19 cellular contexts compared by ENCODE assay signal in the genomic region with DNA sequence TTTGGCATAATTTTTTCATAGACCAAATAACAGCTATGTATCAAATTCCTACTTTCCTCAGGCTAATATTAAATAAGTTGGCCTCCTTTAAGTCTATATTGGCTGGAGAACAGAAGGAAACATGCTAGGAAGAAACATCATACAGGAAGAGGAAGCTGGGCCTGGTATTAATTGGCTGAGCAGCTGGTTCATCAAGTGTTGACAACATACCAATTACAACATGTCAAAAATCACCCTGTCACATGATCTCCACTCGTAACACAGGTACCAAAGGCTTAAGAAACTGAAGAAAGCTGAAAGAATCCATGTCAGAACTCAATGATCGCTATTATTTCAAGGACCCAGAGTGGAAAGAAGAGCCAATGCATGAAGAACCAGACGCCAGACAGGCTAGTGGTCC. TPM values are rescaled to one million over a fixed set of nuclear protein-coding genes. Genes with fewer than 3 reads are reported as not detected.
A peak's percentile ranks its signal among the peaks of the same experiment; 100 is the strongest.
DNase-seq lines count a peak whose midpoint lies in the region; ATAC-seq, FAIRE-seq and TF ChIP-seq lines count a peak whose summit lies in the region.
"Had no signal": no experiment of that assay in that cellular context is flagged by ENCODE, and none has a peak within 500 bp of the region (broad histone marks: within the 10 kb centered on the region; RNA-seq: fewer than 3 reads in every experiment).

No MANE protein-coding gene starts in this region.

- FAIRE-seq in keratinocyte (lab: Jason Lieb, UNC), result peak; percentile 44
- FAIRE-seq: HepG2, islet of Langerhans had no signal

- no peak overlapping the region for H3K9ac ChIP-seq in keratinocyte (ENCODE audit: control insufficient read depth, extremely low read depth, insufficient read depth, low read length)
- H3K9ac ChIP-seq: parathyroid adenoma had no signal

- intact Hi-C loops in Right ventricle myocardium superior (cut with DNase I), result no loop called here
- intact Hi-C loops in right cardiac atrium (cut with DNase I), result no loop called here

- H3K4me2 ChIP-seq in keratinocyte (ENCODE audit: control insufficient read depth, extremely low read depth, insufficient read depth, low read depth, low read length), result peak overlapping the region; percentile 9
- H3K4me2 ChIP-seq: smooth muscle cell had no signal

- H3K4me3 ChIP-seq in right cardiac atrium (ENCODE audit: low read length) (no peak overlapping the region), keratinocyte (ENCODE audit: control insufficient read depth in 2 of 3, extremely low read depth in 1 of 3, insufficient read depth in 2 of 3, low read depth in 1 of 3, low read length in 3 of 3) (no peak overlapping the region), suprapubic skin (no peak overlapping the region)
- H3K4me3 ChIP-seq: esophagus squamous epithelium, smooth muscle cell, tibial artery had no signal

- H3K36me3 ChIP-seq in keratinocyte (ENCODE audit: control insufficient read depth in 2 of 2, extremely low read depth in 1 of 2, insufficient read depth in 2 of 2, low read length in 2 of 2), result no peaks in the 10 kb centered on the region
- H3K36me3 ChIP-seq in suprapubic skin, result no peaks in the 10 kb centered on the region
- H3K36me3 ChIP-seq: esophagus squamous epithelium, tibial artery had no signal

- TF ChIP-seq EP300 in suprapubic skin (IDR thresholded peaks at IDR 0.05), result no peak

- dilution Hi-C loops in keratinocyte (cut with MboI; ENCODE audit: extremely low pct_ligation_motif_present, low sequenced_read_pairs), result no loop called here

- TF ChIP-seq CTCF in keratinocyte (optimal IDR thresholded peaks at IDR 0.05 in 1 of 3, IDR thresholded peaks at IDR 0.05 in 1 of 3, conservative IDR thresholded peaks at IDR 0.05 in 1 of 3; ENCODE audit: extremely low read depth in 1 of 3, insufficient read depth in 2 of 3, low read length in 3 of 3), result no peak
- TF ChIP-seq CTCF in suprapubic skin (IDR thresholded peaks at IDR 0.05), result no peak

- H3K27ac ChIP-seq in right cardiac atrium (ENCODE audit: low read length) (no peak overlapping the region), keratinocyte (ENCODE audit: control insufficient read depth, insufficient read depth, low read length) (no peak overlapping the region), suprapubic skin (peak overlapping the region; percentile 40)
- H3K27ac ChIP-seq: parathyroid adenoma, tibial artery had no signal

- H3K4me1 ChIP-seq in right cardiac atrium (ENCODE audit: control insufficient read depth, insufficient read depth, low read length) (peaks cover 8% of the 10 kb centered on the region), keratinocyte (ENCODE audit: control insufficient read depth, extremely low read depth, insufficient read depth, low read length) (peaks cover 18% of the 10 kb centered on the region), suprapubic skin (peaks cover 56% of the 10 kb centered on the region)

- 67% methylated on average over 3 of the region's 3 CpGs for WGBS in right cardiac atrium
- 69% methylated on average over 3 of the region's 3 CpGs for WGBS in suprapubic skin

- H3K9me1 ChIP-seq in keratinocyte (ENCODE audit: control insufficient read depth, extremely low read depth, insufficient read depth, low read length), result peaks cover 5% of the 10 kb centered on the region

- H3K27me3 ChIP-seq in right cardiac atrium (ENCODE audit: control insufficient read depth, insufficient read depth), result no peaks in the 10 kb centered on the region
- no peaks in the 10 kb centered on the region for H3K27me3 ChIP-seq in keratinocyte (ENCODE audit: control insufficient read depth, extremely low read depth, insufficient read depth, low read length)
- H3K27me3 ChIP-seq in suprapubic skin, result no peaks in the 10 kb centered on the region
- H3K27me3 ChIP-seq: esophagus squamous epithelium, tibial artery had no signal

- TF ChIP-seq POLR2A in suprapubic skin (IDR thresholded peaks at IDR 0.05), result no peak

- H3K9me3 ChIP-seq in right cardiac atrium (ENCODE audit: control insufficient read depth, low read length), result no peaks in the 10 kb centered on the region
- no peaks in the 10 kb centered on the region for H3K9me3 ChIP-seq in keratinocyte (ENCODE audit: control insufficient read depth, low read depth, low read length)
- no peaks in the 10 kb centered on the region for H3K9me3 ChIP-seq in suprapubic skin
- H3K9me3 ChIP-seq: esophagus squamous epithelium, tibial artery had no signal

- peak; percentile 62 for ATAC-seq in Right ventricle myocardium superior (ENCODE audit: poor library complexity)
- ATAC-seq in right cardiac atrium, result no peak
- no peak for ATAC-seq in GM18520 (IDR thresholded peaks at IDR 0.05; ENCODE audit: unreplicated experiment)
- no peak for ATAC-seq in GM19455 (IDR thresholded peaks at IDR 0.05; ENCODE audit: unreplicated experiment)
- ATAC-seq: HepG2, Panc1 had no signal

- DNase-seq in Right ventricle myocardium superior, result no peak
- DNase-seq in right cardiac atrium, result no peak
- peak; percentile 28 for DNase-seq in NCI-H69 (lab: John Stamatoyannopoulos, UW)
- DNase-seq in keratinocyte (ENCODE audit: low read depth, low spot score), result no peak
- no peak for DNase-seq in suprapubic skin (ENCODE audit: low spot score in 2 of 2)
- DNase-seq in MV-4-11 (lab: John Stamatoyannopoulos, UW), result no peak
- DNase-seq: activated CD4-positive, alpha-beta T cell treated with anti-CD3 and anti-CD28 coated beads, Interleukin-2, amount 50 U/mL, for 4 hours; activated T-cell treated with anti-CD3 and anti-CD28 coated beads, Interleukin-2, amount 50 U/mL, for 1 hour; AML-193; esophagus squamous epithelium; MM.1S; tibial artery had no signal

- no peak overlapping the region for H2AFZ ChIP-seq in keratinocyte (ENCODE audit: control insufficient read depth, low read length)
- H2AFZ ChIP-seq: parathyroid adenoma had no signal

- H3K79me2 ChIP-seq in keratinocyte (ENCODE audit: control insufficient read depth, insufficient read depth, low read length), result peaks cover 81% of the 10 kb centered on the region

- no peaks in the 10 kb centered on the region for H4K20me1 ChIP-seq in keratinocyte (ENCODE audit: control insufficient read depth, extremely low read depth, insufficient read depth, low read length)

RNA-seq across cellular contexts. Expression of gene WDFY3, which starts 10.5 kb away (rescaled TPM):
- total RNA-seq in Right ventricle myocardium superior, result 34.2 TPM
- total RNA-seq in right cardiac atrium, result 10 to 100 TPM; 37.9 to 50.2 (median 46.7) TPM
- polyA plus RNA-seq in right cardiac atrium, result 6.7 TPM
- polyA plus RNA-seq in keratinocyte, result 24.8 to 34.2 TPM (median 28.5 TPM) in 3 replicates
- 19.3 TPM for polyA plus RNA-seq in keratinocyte (2011; ENCODE audit: low read depth)
- 12.8 and 23.7 TPM in 2 replicates for polyA plus RNA-seq in keratinocyte (2011; cell fraction: cytosol; rRNA removed)
- polyA plus RNA-seq in keratinocyte (2011; cell fraction: nucleus; rRNA removed), result 59.3 and 60.4 TPM in 2 replicates
- 11.7 and 19.5 TPM in 2 replicates for polyA plus RNA-seq in keratinocyte (2012; ENCODE audit: low replicate concordance)
- polyA minus RNA-seq in keratinocyte, result 80.5 to 178 TPM (median 160 TPM) in 3 replicates
- polyA minus RNA-seq in keratinocyte (2011; cell fraction: cytosol; rRNA and poly(A)+ RNA removed), result 23.2 TPM
- polyA minus RNA-seq in keratinocyte (2011; cell fraction: nucleus; rRNA and poly(A)+ RNA removed), result 239 and 361 TPM in 2 replicates
- total RNA-seq in suprapubic skin, result 100 to 1,000 TPM in 3 of 4 donors, 10 to 100 TPM in 1; 79.2 to 244 (median 119) TPM
